Comparison of ENCODE assay signal across 12 cellular contexts in genomic region chr6:122049341-122049740, GRCh38.
A peak's percentile ranks its signal among the peaks of the same experiment; 100 is the strongest.
DNase-seq lines count a peak whose midpoint lies in the region; ATAC-seq and TF ChIP-seq lines count a peak whose summit lies in the region.
"Had no signal": no experiment of that assay in that cellular context is flagged by ENCODE, and none has a peak within 500 bp of the region (broad histone marks: within the 10 kb centered on the region; RNA-seq: fewer than 3 reads in every experiment).

No MANE protein-coding gene starts in this region.

- no peaks in the 10 kb centered on the region for H3K9me3 ChIP-seq in SK-N-MC (ENCODE audit: low read depth, low read length)
- H3K9me3 ChIP-seq in osteoblast (ENCODE audit: low read depth, low read length): no peaks in the 10 kb centered on the region
- no peaks in the 10 kb centered on the region for H3K9me3 ChIP-seq in body of pancreas

- H3K27me3 ChIP-seq in osteoblast (ENCODE audit: insufficient read depth, low read length): no peaks in the 10 kb centered on the region
- H3K27me3 ChIP-seq in body of pancreas: no peaks in the 10 kb centered on the region

- H3K9ac ChIP-seq in SK-N-MC (ENCODE audit: insufficient read length): peak overlapping the region; percentile 70

- no peak for TF ChIP-seq CTCF in foreskin fibroblast (IDR thresholded peaks at IDR 0.05; ENCODE audit: low read depth, low read length)
- TF ChIP-seq CTCF in osteoblast (IDR thresholded peaks at IDR 0.05; ENCODE audit: extremely low read depth, low read depth, low read length): no peak
- no peak for TF ChIP-seq CTCF in body of pancreas (IDR thresholded peaks at IDR 0.05)

- no peaks in the 10 kb centered on the region for H3K4me1 ChIP-seq in osteoblast (ENCODE audit: insufficient read depth, low read length)
- no peaks in the 10 kb centered on the region for H3K4me1 ChIP-seq in body of pancreas

- H3K4me3 ChIP-seq in SK-N-MC (peak overlapping the region; percentile 75), foreskin fibroblast (ENCODE audit: low read depth in 1 of 2, low read length in 2 of 2) (peak overlapping the region; percentile 26 to 35), osteoblast (ENCODE audit: insufficient read depth, low read length) (peak overlapping the region; percentile 45), body of pancreas (no peak overlapping the region)

- H3K79me2 ChIP-seq in osteoblast (ENCODE audit: insufficient read depth, low read length): no peaks in the 10 kb centered on the region

- H3K36me3 ChIP-seq in SK-N-MC (ENCODE audit: insufficient read depth, low read length) (no peaks in the 10 kb centered on the region), osteoblast (ENCODE audit: insufficient read depth, low read length) (no peaks in the 10 kb centered on the region), body of pancreas (replicated peaks in 1 of 2; ENCODE audit: insufficient read depth in 1 of 2, low read depth in 2 of 2) (no peaks in the 10 kb centered on the region)

- H3K4me2 ChIP-seq in osteoblast (ENCODE audit: insufficient read depth, low read length): peak overlapping the region; percentile 77

- WGBS in body of pancreas, 2 donors: 65 to 70% methylated on average over 6 of the region's 6 CpGs

- H2AFZ ChIP-seq in osteoblast (ENCODE audit: low read length): peak overlapping the region; percentile 67

- TF ChIP-seq POLR2A in body of pancreas (IDR thresholded peaks at IDR 0.05): no peak

- ATAC-seq in HG02571 (IDR thresholded peaks at IDR 0.05; ENCODE audit: unreplicated experiment): no peak
- ATAC-seq in body of pancreas: no peak

- peak overlapping the region; percentile 82; the same call in 1 of the 2 replicates for H3K27ac ChIP-seq in SK-N-MC
- H3K27ac ChIP-seq in osteoblast (ENCODE audit: low read depth, low read length): peak overlapping the region; percentile 9
- no peak overlapping the region for H3K27ac ChIP-seq in body of pancreas

- DNase-seq in Daoy (ENCODE audit: low read depth): peak; percentile 32
- no peak for DNase-seq in SK-N-MC (ENCODE audit: low read depth, low spot score)
- peak in 1 of 2 donors; percentile 55 for DNase-seq in foreskin fibroblast
- no peak for DNase-seq in osteoblast (ENCODE audit: insufficient read length, low spot score, missing footprints)
- no peak for DNase-seq in GM03348 (ENCODE audit: low spot score)
- DNase-seq in CD1c-positive myeloid dendritic cell (ENCODE audit: extremely low spot score): no peak
- no peak for DNase-seq in body of pancreas
- DNase-seq: activated naive CD8-positive, alpha-beta T cell treated with anti-CD3 and anti-CD28 coated beads for 36 hours; effector memory CD4-positive, alpha-beta T cell; NCI-H2081 treated with DMSO at 0.1 percent for 48 hours; stimulated activated CD4-positive, alpha-beta T cell treated with anti-CD3 and anti-CD28 coated beads, Interleukin-12 subunit alpha, Interleukin-12 subunit beta, amount 100 ng/mL, for 4 hours had no signal

- intact Hi-C loops in body of pancreas (cut with DNase I): no loop called here

- H4K20me1 ChIP-seq in osteoblast (ENCODE audit: insufficient read depth, low read length): no peaks in the 10 kb centered on the region

Comparison
In these comparisons a context has a peak if more than half of its experiments do, and no peak if none do; other contexts are left out.
1. H3K27ac ChIP-seq: peak in SK-N-MC (single experiment) and osteoblast (single experiment); none in body of pancreas (0 of 4).
2. H3K4me3 ChIP-seq: peak in SK-N-MC (single experiment), foreskin fibroblast (2 of 2) and osteoblast (single experiment); none in body of pancreas (0 of 2).